ENCODE assay signal across 1 cellular context in the genomic region with DNA sequence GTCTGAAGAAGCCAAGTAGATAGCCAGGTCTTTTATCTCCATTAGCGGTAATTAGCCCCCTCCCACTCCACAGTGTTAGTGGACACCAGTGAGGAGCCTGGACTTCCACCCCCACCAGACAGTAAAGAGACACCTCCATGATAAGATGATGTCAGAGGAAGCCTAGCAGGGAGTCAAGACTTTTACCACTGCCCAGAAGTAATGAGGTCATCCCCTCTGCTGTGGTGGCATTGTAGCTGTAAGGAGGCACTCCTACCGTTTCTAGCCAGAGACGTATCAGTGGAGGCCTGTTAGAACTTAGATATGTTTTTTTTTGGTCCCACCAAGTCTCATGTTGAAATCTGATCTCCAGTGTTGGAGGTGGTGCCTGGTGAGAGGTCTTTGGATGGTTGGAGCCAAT.
TF ChIP-seq lines count a peak whose summit lies in the region.

No MANE protein-coding gene starts in this region.

TF ChIP-seq in IMR-90, 13 proteins besides CTCF, POLR2A, EP300 and RAD21:
- no peak for TF ChIP-seq MXI1 (IDR thresholded peaks at IDR 0.05; ENCODE audit: borderline replicate concordance, low read depth, low read length)
- TF ChIP-seq, protein P1, sequence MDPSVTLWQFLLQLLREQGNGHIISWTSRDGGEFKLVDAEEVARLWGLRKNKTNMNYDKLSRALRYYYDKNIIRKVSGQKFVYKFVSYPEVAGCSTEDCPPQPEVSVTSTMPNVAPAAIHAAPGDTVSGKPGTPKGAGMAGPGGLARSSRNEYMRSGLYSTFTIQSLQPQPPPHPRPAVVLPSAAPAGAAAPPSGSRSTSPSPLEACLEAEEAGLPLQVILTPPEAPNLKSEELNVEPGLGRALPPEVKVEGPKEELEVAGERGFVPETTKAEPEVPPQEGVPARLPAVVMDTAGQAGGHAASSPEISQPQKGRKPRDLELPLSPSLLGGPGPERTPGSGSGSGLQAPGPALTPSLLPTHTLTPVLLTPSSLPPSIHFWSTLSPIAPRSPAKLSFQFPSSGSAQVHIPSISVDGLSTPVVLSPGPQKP (IDR thresholded peaks at IDR 0.05; ENCODE audit: borderline replicate concordance, low read depth, low read length), result no peak
- TF ChIP-seq RFX5 (IDR thresholded peaks at IDR 0.05; ENCODE audit: low read depth, low read length), result no peak
- no peak for TF ChIP-seq CHD1 (IDR thresholded peaks at IDR 0.05; ENCODE audit: low read depth, low read length)
- TF ChIP-seq MAZ (IDR thresholded peaks at IDR 0.05; ENCODE audit: borderline replicate concordance, low read depth, low read length), result no peak
- TF ChIP-seq NFE2L2 (IDR thresholded peaks at IDR 0.05; ENCODE audit: low read depth, low read length), result no peak
TF ChIP-seq in IMR-90: peak in this region for 0.
